ENCODE assay signal across 2 cellular contexts in the genomic region with DNA sequence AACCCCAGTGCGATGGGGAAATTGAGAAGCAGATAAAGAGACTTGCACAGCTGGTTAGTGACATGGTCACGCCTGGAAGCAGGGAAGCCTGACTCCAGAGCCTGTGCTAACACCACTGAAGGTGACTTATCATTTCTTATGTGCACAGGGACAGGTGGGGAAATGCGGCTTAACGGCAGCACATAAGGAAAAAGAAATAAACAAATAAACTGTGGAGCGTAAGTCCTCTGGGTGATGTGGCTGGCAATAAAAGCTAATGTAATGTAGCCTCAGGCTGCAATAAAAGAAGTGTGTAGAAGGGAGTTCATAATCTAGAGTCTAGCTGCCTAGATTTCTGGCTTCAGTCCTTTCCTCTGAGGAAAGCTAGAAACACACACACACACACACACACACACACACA.
TF ChIP-seq lines count a peak whose summit lies in the region.

No MANE protein-coding gene starts in this region.

TF ChIP-seq in SK-N-SH, 30 proteins besides CTCF, POLR2A, EP300 and RAD21:
- TF ChIP-seq RCOR1 (IDR thresholded peaks at IDR 0.05; ENCODE audit: low read length) (0 out of 2 replicates have a peak, but pooled peaks have one; percentile 24), TAF1 (IDR thresholded peaks at IDR 0.05; ENCODE audit: borderline replicate concordance, low read depth, low read length) (no peak), FOXJ3 (CRISPR knock-in tag; IDR thresholded peaks at IDR 0.05) (0 out of 2 replicates have a peak, but pooled peaks have one; percentile 21), GABPA (IDR thresholded peaks at IDR 0.05; ENCODE audit: low read depth) (no peak), SIN3A (IDR thresholded peaks at IDR 0.05; ENCODE audit: borderline replicate concordance, low read depth, low read length) (no peak), TEAD4 (IDR thresholded peaks at IDR 0.05; ENCODE audit: borderline replicate concordance, insufficient read depth) (no peak), TCF12 (IDR thresholded peaks at IDR 0.05) (no peak), JUND (IDR thresholded peaks at IDR 0.05) (no peak), EZH2phosphoT487 (IDR thresholded peaks at IDR 0.05; ENCODE audit: borderline replicate concordance, low read depth) (no peak), MXI1 (IDR thresholded peaks at IDR 0.05; ENCODE audit: low read depth, low read length) (no peak), FOXM1 (IDR thresholded peaks at IDR 0.05; ENCODE audit: low read depth) (no peak), GATA2 (CRISPR knock-in tag; IDR thresholded peaks at IDR 0.05) (0 out of 2 replicates have a peak, but pooled peaks have one; percentile 5), SMC3 (IDR thresholded peaks at IDR 0.05; ENCODE audit: low read depth, low read length) (no peak)
- TF ChIP-seq, protein P1, sequence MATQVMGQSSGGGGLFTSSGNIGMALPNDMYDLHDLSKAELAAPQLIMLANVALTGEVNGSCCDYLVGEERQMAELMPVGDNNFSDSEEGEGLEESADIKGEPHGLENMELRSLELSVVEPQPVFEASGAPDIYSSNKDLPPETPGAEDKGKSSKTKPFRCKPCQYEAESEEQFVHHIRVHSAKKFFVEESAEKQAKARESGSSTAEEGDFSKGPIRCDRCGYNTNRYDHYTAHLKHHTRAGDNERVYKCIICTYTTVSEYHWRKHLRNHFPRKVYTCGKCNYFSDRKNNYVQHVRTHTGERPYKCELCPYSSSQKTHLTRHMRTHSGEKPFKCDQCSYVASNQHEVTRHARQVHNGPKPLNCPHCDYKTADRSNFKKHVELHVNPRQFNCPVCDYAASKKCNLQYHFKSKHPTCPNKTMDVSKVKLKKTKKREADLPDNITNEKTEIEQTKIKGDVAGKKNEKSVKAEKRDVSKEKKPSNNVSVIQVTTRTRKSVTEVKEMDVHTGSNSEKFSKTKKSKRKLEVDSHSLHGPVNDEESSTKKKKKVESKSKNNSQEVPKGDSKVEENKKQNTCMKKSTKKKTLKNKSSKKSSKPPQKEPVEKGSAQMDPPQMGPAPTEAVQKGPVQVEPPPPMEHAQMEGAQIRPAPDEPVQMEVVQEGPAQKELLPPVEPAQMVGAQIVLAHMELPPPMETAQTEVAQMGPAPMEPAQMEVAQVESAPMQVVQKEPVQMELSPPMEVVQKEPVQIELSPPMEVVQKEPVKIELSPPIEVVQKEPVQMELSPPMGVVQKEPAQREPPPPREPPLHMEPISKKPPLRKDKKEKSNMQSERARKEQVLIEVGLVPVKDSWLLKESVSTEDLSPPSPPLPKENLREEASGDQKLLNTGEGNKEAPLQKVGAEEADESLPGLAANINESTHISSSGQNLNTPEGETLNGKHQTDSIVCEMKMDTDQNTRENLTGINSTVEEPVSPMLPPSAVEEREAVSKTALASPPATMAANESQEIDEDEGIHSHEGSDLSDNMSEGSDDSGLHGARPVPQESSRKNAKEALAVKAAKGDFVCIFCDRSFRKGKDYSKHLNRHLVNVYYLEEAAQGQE (IDR thresholded peaks at IDR 0.05; ENCODE audit: low read depth, low read length), result no peak
- TF ChIP-seq, protein P2, sequence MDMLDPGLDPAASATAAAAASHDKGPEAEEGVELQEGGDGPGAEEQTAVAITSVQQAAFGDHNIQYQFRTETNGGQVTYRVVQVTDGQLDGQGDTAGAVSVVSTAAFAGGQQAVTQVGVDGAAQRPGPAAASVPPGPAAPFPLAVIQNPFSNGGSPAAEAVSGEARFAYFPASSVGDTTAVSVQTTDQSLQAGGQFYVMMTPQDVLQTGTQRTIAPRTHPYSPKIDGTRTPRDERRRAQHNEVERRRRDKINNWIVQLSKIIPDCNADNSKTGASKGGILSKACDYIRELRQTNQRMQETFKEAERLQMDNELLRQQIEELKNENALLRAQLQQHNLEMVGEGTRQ (IDR thresholded peaks at IDR 0.05; ENCODE audit: borderline replicate concordance, low read depth, low read length), result no peak

TF ChIP-seq in SK-N-SH treated with all-trans-retinoic acid at 6 μM for 48 hours, 23 proteins besides CTCF, POLR2A, EP300 and RAD21:
- TF ChIP-seq, protein P3, sequence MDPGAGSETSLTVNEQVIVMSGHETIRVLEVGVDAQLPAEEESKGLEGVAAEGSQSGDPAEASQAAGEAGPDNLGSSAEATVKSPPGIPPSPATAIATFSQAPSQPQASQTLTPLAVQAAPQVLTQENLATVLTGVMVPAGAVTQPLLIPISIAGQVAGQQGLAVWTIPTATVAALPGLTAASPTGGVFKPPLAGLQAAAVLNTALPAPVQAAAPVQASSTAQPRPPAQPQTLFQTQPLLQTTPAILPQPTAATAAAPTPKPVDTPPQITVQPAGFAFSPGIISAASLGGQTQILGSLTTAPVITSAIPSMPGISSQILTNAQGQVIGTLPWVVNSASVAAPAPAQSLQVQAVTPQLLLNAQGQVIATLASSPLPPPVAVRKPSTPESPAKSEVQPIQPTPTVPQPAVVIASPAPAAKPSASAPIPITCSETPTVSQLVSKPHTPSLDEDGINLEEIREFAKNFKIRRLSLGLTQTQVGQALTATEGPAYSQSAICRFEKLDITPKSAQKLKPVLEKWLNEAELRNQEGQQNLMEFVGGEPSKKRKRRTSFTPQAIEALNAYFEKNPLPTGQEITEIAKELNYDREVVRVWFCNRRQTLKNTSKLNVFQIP (CRISPR knock-in tag; IDR thresholded peaks at IDR 0.05; ENCODE audit: borderline replicate concordance, low read depth), result no peak
- TF ChIP-seq ZFP3 (CRISPR knock-in tag; IDR thresholded peaks at IDR 0.05), result no peak
- no peak for TF ChIP-seq ZC3H10 (CRISPR knock-in tag; IDR thresholded peaks at IDR 0.05)
- no peak for TF ChIP-seq ISL1 (CRISPR knock-in tag; IDR thresholded peaks at IDR 0.05)
- no peak for TF ChIP-seq RARB (CRISPR knock-in tag; IDR thresholded peaks at IDR 0.05)
- TF ChIP-seq CSDC2 (CRISPR knock-in tag; IDR thresholded peaks at IDR 0.05), result no peak
- TF ChIP-seq ESRRG (CRISPR knock-in tag; IDR thresholded peaks at IDR 0.05), result no peak
- no peak for TF ChIP-seq ARNTL (CRISPR knock-in tag; IDR thresholded peaks at IDR 0.05; ENCODE audit: borderline replicate concordance, low read depth)
- TF ChIP-seq ZNF565 (CRISPR knock-in tag; conservative IDR thresholded peaks at IDR 0.05; ENCODE audit: low read depth), result no peak
- TF ChIP-seq, protein P4, sequence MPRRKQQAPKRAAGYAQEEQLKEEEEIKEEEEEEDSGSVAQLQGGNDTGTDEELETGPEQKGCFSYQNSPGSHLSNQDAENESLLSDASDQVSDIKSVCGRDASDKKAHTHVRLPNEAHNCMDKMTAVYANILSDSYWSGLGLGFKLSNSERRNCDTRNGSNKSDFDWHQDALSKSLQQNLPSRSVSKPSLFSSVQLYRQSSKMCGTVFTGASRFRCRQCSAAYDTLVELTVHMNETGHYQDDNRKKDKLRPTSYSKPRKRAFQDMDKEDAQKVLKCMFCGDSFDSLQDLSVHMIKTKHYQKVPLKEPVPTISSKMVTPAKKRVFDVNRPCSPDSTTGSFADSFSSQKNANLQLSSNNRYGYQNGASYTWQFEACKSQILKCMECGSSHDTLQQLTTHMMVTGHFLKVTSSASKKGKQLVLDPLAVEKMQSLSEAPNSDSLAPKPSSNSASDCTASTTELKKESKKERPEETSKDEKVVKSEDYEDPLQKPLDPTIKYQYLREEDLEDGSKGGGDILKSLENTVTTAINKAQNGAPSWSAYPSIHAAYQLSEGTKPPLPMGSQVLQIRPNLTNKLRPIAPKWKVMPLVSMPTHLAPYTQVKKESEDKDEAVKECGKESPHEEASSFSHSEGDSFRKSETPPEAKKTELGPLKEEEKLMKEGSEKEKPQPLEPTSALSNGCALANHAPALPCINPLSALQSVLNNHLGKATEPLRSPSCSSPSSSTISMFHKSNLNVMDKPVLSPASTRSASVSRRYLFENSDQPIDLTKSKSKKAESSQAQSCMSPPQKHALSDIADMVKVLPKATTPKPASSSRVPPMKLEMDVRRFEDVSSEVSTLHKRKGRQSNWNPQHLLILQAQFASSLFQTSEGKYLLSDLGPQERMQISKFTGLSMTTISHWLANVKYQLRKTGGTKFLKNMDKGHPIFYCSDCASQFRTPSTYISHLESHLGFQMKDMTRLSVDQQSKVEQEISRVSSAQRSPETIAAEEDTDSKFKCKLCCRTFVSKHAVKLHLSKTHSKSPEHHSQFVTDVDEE (CRISPR knock-in tag; IDR thresholded peaks at IDR 0.05), result no peak
